18 cellular contexts compared by ENCODE assay signal in the genomic region with DNA sequence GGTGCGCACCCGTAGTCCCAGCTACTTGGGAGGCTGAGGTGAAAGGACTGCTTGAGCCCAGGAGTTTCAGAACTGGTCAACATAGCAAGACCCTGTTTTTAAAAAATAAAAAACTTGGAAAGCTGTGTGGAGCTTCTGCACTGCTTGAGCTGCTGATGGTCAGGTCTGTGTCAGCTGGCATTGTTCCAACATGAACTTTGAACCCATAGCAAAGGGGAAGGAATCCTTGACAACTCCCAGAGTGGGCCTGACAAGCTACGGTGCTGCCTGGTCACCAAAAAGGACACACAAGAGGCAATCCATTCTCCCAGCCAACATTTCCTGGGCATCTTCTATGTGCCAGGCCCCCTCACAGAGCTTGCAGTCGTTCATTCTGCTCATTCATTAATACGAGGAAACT. TPM values are rescaled to one million over a fixed set of nuclear protein-coding genes. Genes with fewer than 3 reads are reported as not detected.
A peak's percentile ranks its signal among the peaks of the same experiment; 100 is the strongest.
DNase-seq lines count a peak whose midpoint lies in the region; ATAC-seq, FAIRE-seq and TF ChIP-seq lines count a peak whose summit lies in the region.
"Had no signal": no experiment of that assay in that cellular context is flagged by ENCODE, and none has a peak within 500 bp of the region (broad histone marks: within the 10 kb centered on the region; RNA-seq: fewer than 3 reads in every experiment).

No MANE protein-coding gene starts in this region.

- no peaks in the 10 kb centered on the region for H3K27me3 ChIP-seq in Peyer's patch
- H3K27me3 ChIP-seq in bronchial epithelial cell (ENCODE audit: control insufficient read depth, insufficient read depth, low read length): no peaks in the 10 kb centered on the region
- H3K27me3 ChIP-seq in liver (ENCODE audit: control insufficient read depth in 4 of 4, insufficient read depth in 4 of 4, low read length in 3 of 4): no peaks in the 10 kb centered on the region
- H3K27me3 ChIP-seq: BLaER1 had no signal

- no peak overlapping the region for H3K27ac ChIP-seq in Peyer's patch
- no peak overlapping the region for H3K27ac ChIP-seq in liver (ENCODE audit: low read depth in 1 of 2, low read length in 2 of 2)
- H3K27ac ChIP-seq: BLaER1 had no signal

- H3K4me3 ChIP-seq in Peyer's patch: no peak overlapping the region
- H3K4me3 ChIP-seq in bronchial epithelial cell (ENCODE audit: low read depth, low read length): no peak overlapping the region
- no peak overlapping the region for H3K4me3 ChIP-seq in liver (ENCODE audit: low read depth in 1 of 3, low read length in 3 of 3)
- H3K4me3 ChIP-seq: A549, BLaER1, HAP-1 had no signal

- H3K36me3 ChIP-seq in Peyer's patch (no peaks in the 10 kb centered on the region), bronchial epithelial cell (ENCODE audit: control insufficient read depth, insufficient read depth, low read length) (no peaks in the 10 kb centered on the region), liver (ENCODE audit: control insufficient read depth in 4 of 4, insufficient read depth in 3 of 4, low read depth in 1 of 4, low read length in 3 of 4) (no peaks in the 10 kb centered on the region)
- H3K36me3 ChIP-seq: BLaER1, HAP-1 had no signal

- H3K9ac ChIP-seq in liver (ENCODE audit: low read depth in 1 of 2, low read length in 2 of 2): no peak overlapping the region
- H3K9ac ChIP-seq: BLaER1 had no signal

- no peaks in the 10 kb centered on the region for H3K9me3 ChIP-seq in Peyer's patch
- no peaks in the 10 kb centered on the region for H3K9me3 ChIP-seq in liver (ENCODE audit: control insufficient read depth in 4 of 4, low read length in 3 of 4)
- H3K9me3 ChIP-seq: A549, BLaER1, HAP-1 had no signal

- ATAC-seq in Right ventricle myocardium superior (ENCODE audit: poor library complexity) (no peak), GM19467 (IDR thresholded peaks at IDR 0.05; ENCODE audit: unreplicated experiment) (no peak)
- ATAC-seq: A549 had no signal

- DNase-seq in Peyer's patch (peak in 2 of 3 donors; percentile 41 to 66), bronchial epithelial cell (ENCODE audit: low read depth) (no peak), Right ventricle myocardium superior (no peak), epidermal melanocyte (ENCODE audit: insufficient read length, low spot score) (no peak), cardiac septum (ENCODE audit: low spot score) (no peak)
- DNase-seq: CD4-positive, alpha-beta memory T cell; DMS153; DMS79; GDM1; KG1 had no signal

- TF ChIP-seq RAD21 in liver (IDR thresholded peaks at IDR 0.05): no peak

- H3K4me1 ChIP-seq in Peyer's patch: peaks cover 0 to 19% (median 0%) of the 10 kb centered on the region in 4 donors
- peaks cover 0 to 8% (median 4%) of the 10 kb centered on the region in 4 donors for H3K4me1 ChIP-seq in liver (ENCODE audit: control insufficient read depth in 4 of 4, insufficient read depth in 4 of 4, low read length in 3 of 4)
- H3K4me1 ChIP-seq: HAP-1 had no signal

- WGBS in liver: 67% methylated on average over 5 of the region's 5 CpGs

- no peak for TF ChIP-seq POLR2A in Peyer's patch (IDR thresholded peaks at IDR 0.05)

- FAIRE-seq in bronchial epithelial cell (lab: Jason Lieb, UNC): peak; percentile 13
- FAIRE-seq: A549, GM12892, GM18507, H1 had no signal

- TF ChIP-seq CTCF in Peyer's patch (IDR thresholded peaks at IDR 0.05) (no peak), bronchial epithelial cell (IDR thresholded peaks at IDR 0.05; ENCODE audit: insufficient read depth, low read length, severe bottlenecking) (no peak), liver (IDR thresholded peaks at IDR 0.05; ENCODE audit: low read depth, low read length, missing input control) (no peak)

- intact Hi-C loops in Right ventricle myocardium superior (cut with DNase I) (no loop called here), cardiac septum (cut with DNase I) (no loop called here)

TF ChIP-seq in liver, 16 proteins besides CTCF, POLR2A, EP300 and RAD21:
- TF ChIP-seq HNF4A (conservative IDR thresholded peaks at IDR 0.05) (peak; percentile 40 to 72), FOXA1 (IDR thresholded peaks at IDR 0.05) (no peak)
TF ChIP-seq in liver: peak in this region for 1.

RNA-seq across cellular contexts. Expression of a gene that starts 16.4 kb away (rescaled TPM):
- 10 to 100 TPM; 10.7 to 34.7 (median 16.0) TPM for total RNA-seq in Peyer's patch
- 4.1 and 6.6 TPM in 2 replicates for total RNA-seq in bronchial epithelial cell
- total RNA-seq in liver: 1 to 10 TPM; 1.1 to 1.3 TPM
- under 1 TPM; 0.24 to 0.69 TPM for polyA plus RNA-seq in liver
- total RNA-seq in Right ventricle myocardium superior: 11.9 TPM
- 93.7 TPM for total RNA-seq in cardiac septum

Comparison
In these comparisons a context has a peak if more than half of its experiments do, and no peak if none do; other contexts are left out.
1. DNase-seq: peak in Peyer's patch (2 of 3); none in bronchial epithelial cell (single experiment), Right ventricle myocardium superior (single experiment), epidermal melanocyte (single experiment) and cardiac septum (single experiment).